Comparison of ENCODE assay signal across 24 cellular contexts in the genomic region with DNA sequence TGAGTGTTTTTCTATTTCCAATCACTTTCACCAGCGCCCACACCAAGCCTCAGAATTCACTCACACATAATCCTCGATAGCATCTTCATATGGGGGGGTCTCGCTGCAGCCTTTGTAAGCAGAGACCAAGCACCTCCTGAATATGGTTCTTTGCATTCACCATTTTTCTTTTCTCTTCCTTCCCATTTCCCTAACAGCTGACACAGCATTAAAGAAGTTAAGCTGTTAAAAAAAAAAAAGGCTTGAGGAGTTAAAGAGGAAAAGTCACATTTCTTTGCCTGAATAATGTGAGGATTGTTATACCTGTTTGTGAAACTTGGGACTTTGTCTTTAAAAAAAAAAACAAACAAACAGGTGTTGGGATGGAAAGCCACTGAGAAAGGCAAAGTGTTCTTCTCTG.
"Had no signal": no experiment of that assay in that cellular context is flagged by ENCODE, and none has a peak within 500 bp of the region (broad histone marks: within the 10 kb centered on the region; RNA-seq: fewer than 3 reads in every experiment).

No MANE protein-coding gene starts in this region.

- H3K9me3 ChIP-seq: lower lobe of right lung had no signal

- DNase-seq: activated B cell treated with CpG ODN at 0.5 μM for 24 hours; activated CD4-positive, alpha-beta T cell treated with anti-CD3 and anti-CD28 coated beads, Interleukin-2, amount 50 U/mL, for 1 hour; activated CD8-positive, alpha-beta T cell treated with anti-CD3 and anti-CD28 coated beads for 36 hours; activated gamma-delta T cell treated with Interleukin-2 at 50 U/mL for 16 hours; activated naive CD4-positive, alpha-beta T cell treated with anti-CD3 and anti-CD28 coated beads, Interleukin-2, amount 50 U/mL, for 16 hours; activated T-cell treated with anti-CD3 and anti-CD28 coated beads, Interleukin-2, amount 50 U/mL, for 4 hours; amniotic stem cell; central memory CD4-positive, alpha-beta T cell; effector CD4-positive, alpha-beta T cell; esophagus squamous epithelium; foreskin melanocyte; glutamatergic neuron; hippocampal formation; immature natural killer cell; kidney; lower lobe of right lung; mesendoderm; posterior cingulate gyrus; stimulated activated CD4-positive, alpha-beta T cell treated with anti-CD3 and anti-CD28 coated beads, Interleukin-15, amount 100 ng/mL, for 24 hours; stimulated activated CD4-positive, alpha-beta T cell treated with anti-CD3 and anti-CD28 coated beads, Interleukin-2, amount 100 ng/mL, for 24 hours; stimulated activated naive B cell treated with anti-CD40 and anti-IgM and Interleukin-4, amounts not matched to agents 10 μg/mL and 1 μg/mL and 100 μg/mL, for 72 hours; T-helper 1 cell; transverse colon had no signal

- H3K27me3 ChIP-seq: esophagus squamous epithelium, transverse colon had no signal

- H3K4me3 ChIP-seq: esophagus squamous epithelium, lower lobe of right lung, transverse colon had no signal

- H3K36me3 ChIP-seq: transverse colon had no signal

- FAIRE-seq: kidney had no signal

- ATAC-seq: activated CD8-positive, alpha-beta T cell treated with anti-CD3 and anti-CD28 coated beads for 36 hours; activated T-cell treated with anti-CD3 and anti-CD28 coated beads, Interleukin-2, amount 50 U/mL, for 4 hours; activated T-helper 17 cell treated with anti-CD3 and anti-CD28 coated beads, Interleukin-2, amount 50 U/mL, for 72 hours; lower lobe of right lung; stimulated activated naive B cell treated with anti-CD40 and anti-IgM and Interleukin-4, amounts not matched to agents 10 μg/mL and 1 μg/mL and 100 μg/mL, for 72 hours had no signal

- H3K27ac ChIP-seq: lower lobe of right lung, transverse colon had no signal
